23 cellular contexts compared by ENCODE assay signal in genomic region chr21:44262338-44263048, GRCh38. TPM values are rescaled to one million over a fixed set of nuclear protein-coding genes. Genes with fewer than 3 reads are reported as not detected.
DNase-seq lines count a peak whose midpoint lies in the region; TF ChIP-seq lines count a peak whose summit lies in the region.
"Had no signal": no experiment of that assay in that cellular context is flagged by ENCODE, and none has a peak within 500 bp of the region (broad histone marks: within the 10 kb centered on the region; RNA-seq: fewer than 3 reads in every experiment).

No MANE protein-coding gene starts in this region.

- H3K9me3 ChIP-seq in HEK293 (ENCODE audit: control insufficient read depth, insufficient read depth, low read depth, low read length) (no peaks in the 10 kb centered on the region), WERI-Rb-1 (ENCODE audit: severe bottlenecking) (peaks cover 9% of the 10 kb centered on the region), hepatocyte (ENCODE audit: low read depth) (no peaks in the 10 kb centered on the region), spleen (no peaks in the 10 kb centered on the region)
- H3K9me3 ChIP-seq: A549, MG63 had no signal

- no peak overlapping the region for H3K4me2 ChIP-seq in hepatocyte
- H3K4me2 ChIP-seq: A549 had no signal

- CTCF ChIA-PET in HEK293 (lab: Yijun Ruan, JAX): no interaction called here

- H3K4me1 ChIP-seq in HEK293 (ENCODE audit: control insufficient read depth, insufficient read depth, low read length) (no peaks in the 10 kb centered on the region), hepatocyte (ENCODE audit: insufficient read depth) (no peaks in the 10 kb centered on the region), spleen (no peaks in the 10 kb centered on the region)
- H3K4me1 ChIP-seq: A549, Caco-2 had no signal

- no peak overlapping the region for H3K4me3 ChIP-seq in HEK293 (ENCODE audit: low read depth, low read length)
- no peak overlapping the region for H3K4me3 ChIP-seq in WERI-Rb-1 (ENCODE audit: low read depth, low read length)
- H3K4me3 ChIP-seq in hepatocyte: no peak overlapping the region
- H3K4me3 ChIP-seq in spleen: no peak overlapping the region
- H3K4me3 ChIP-seq: A549, MG63 had no signal

- WGBS in hepatocyte (ENCODE audit: low lambda C conversion rate, missing lambda C conversion rate): no CpG with 5 or more reads among the region's 12 CpGs
- WGBS in spleen, 5 donors: 80 to 91% (median 86%) methylated on average over 9 to 12 of the region's 12 CpGs

- no peak overlapping the region for H3K27ac ChIP-seq in HEK293 (ENCODE audit: extremely low read depth, low read depth, low read length)
- peak overlapping the region; percentile 99 for H3K27ac ChIP-seq in WERI-Rb-1
- no peak overlapping the region for H3K27ac ChIP-seq in hepatocyte
- no peak overlapping the region for H3K27ac ChIP-seq in spleen
- H3K27ac ChIP-seq: A549, RWPE1 had no signal

- H3K36me3 ChIP-seq in HEK293 (ENCODE audit: control insufficient read depth in 2 of 2, insufficient read depth in 1 of 2, low read length in 2 of 2) (no peaks in the 10 kb centered on the region), WERI-Rb-1 (no peaks in the 10 kb centered on the region), hepatocyte (replicated peaks; ENCODE audit: insufficient read depth, low read depth) (no peaks in the 10 kb centered on the region), spleen (no peaks in the 10 kb centered on the region)
- H3K36me3 ChIP-seq: MG63 had no signal

- no peak for TF ChIP-seq POLR2A in spleen (IDR thresholded peaks at IDR 0.05)

- H4K20me1 ChIP-seq in hepatocyte (ENCODE audit: insufficient read depth, poor library complexity, severe bottlenecking): no peaks in the 10 kb centered on the region

- DNase-seq in WERI-Rb-1 (peak; percentile 59), hepatocyte (ENCODE audit: low spot score) (peak; percentile 5), spleen (peak; percentile 41), HuH-7 (ENCODE audit: low spot score) (no peak), NCI-H2107 (lab: John Stamatoyannopoulos, UW) (no peak), HK-2 (ENCODE audit: unreplicated experiment) (no peak)
- DNase-seq: AML-193; C1 segment of cervical spinal cord; CD8-positive, alpha-beta T cell; IMR-90; KG1; MG63; NCI-H1105 treated with DMSO at 0.1 percent for 48 hours; NCI-H2029; NCI-H446 treated with DMSO at 0.1 percent for 48 hours; NCI-H526; SHP77 had no signal

- H3K27me3 ChIP-seq in WERI-Rb-1 (ENCODE audit: insufficient read depth, low read depth, severe bottlenecking) (no peaks in the 10 kb centered on the region), hepatocyte (no peaks in the 10 kb centered on the region), spleen (replicated peaks in 1 of 7) (peaks cover 0 to 7% (median 0%) of the 10 kb centered on the region in 7 donors)
- H3K27me3 ChIP-seq: MG63 had no signal

- intact Hi-C loops in spleen (cut with DNase I; ENCODE audit: low total_unique reads): no loop called here

- H3K79me2 ChIP-seq in hepatocyte: no peaks in the 10 kb centered on the region

- no peaks in the 10 kb centered on the region for H3K9me2 ChIP-seq in hepatocyte (replicated peaks; ENCODE audit: insufficient read depth)

- TF ChIP-seq CTCF in HEK293 (tag by site-specific recombination; IDR thresholded peaks at IDR 0.05) (no peak), WERI-Rb-1 (IDR thresholded peaks at IDR 0.05; ENCODE audit: low read depth, low read length) (no peak), hepatocyte (IDR thresholded peaks at IDR 0.05; ENCODE audit: poor library complexity) (no peak), spleen (IDR thresholded peaks at IDR 0.05 in 8 of 11, conservative IDR thresholded peaks at IDR 0.05 in 3 of 11) (no peak)

- no peak overlapping the region for H2AFZ ChIP-seq in hepatocyte

- POLR2A ChIA-PET in HEK293 (lab: Yijun Ruan, JAX): no interaction called here

TF ChIP-seq in HEK293, 187 proteins besides CTCF, POLR2A, EP300 and RAD21 (continues in another document):
- TF ChIP-seq ZNF423 (tag by site-specific recombination; IDR thresholded peaks at IDR 0.05) (no peak), ZBTB7A (tag by site-specific recombination; IDR thresholded peaks at IDR 0.05; ENCODE audit: low read depth) (no peak), ZNF658 (tag by site-specific recombination; IDR thresholded peaks at IDR 0.05) (no peak), ZNF121 (tag by site-specific recombination; IDR thresholded peaks at IDR 0.05) (no peak), SP7 (tag by site-specific recombination; IDR thresholded peaks at IDR 0.05) (no peak), ZBTB17 (tag by site-specific recombination; IDR thresholded peaks at IDR 0.05) (no peak), ZNF18 (tag by site-specific recombination; IDR thresholded peaks at IDR 0.05) (no peak), ZNF560 (tag by site-specific recombination; IDR thresholded peaks at IDR 0.05; ENCODE audit: borderline replicate concordance) (no peak), ZNF248 (tag by site-specific recombination; IDR thresholded peaks at IDR 0.05) (no peak), ZNF645 (tag by site-specific recombination; IDR thresholded peaks at IDR 0.05) (no peak), ZFHX2 (tag by site-specific recombination; conservative IDR thresholded peaks at IDR 0.05) (no peak), KLF1 (tag by site-specific recombination; IDR thresholded peaks at IDR 0.05) (peak; percentile 96)
- TF ChIP-seq, protein P1, sequence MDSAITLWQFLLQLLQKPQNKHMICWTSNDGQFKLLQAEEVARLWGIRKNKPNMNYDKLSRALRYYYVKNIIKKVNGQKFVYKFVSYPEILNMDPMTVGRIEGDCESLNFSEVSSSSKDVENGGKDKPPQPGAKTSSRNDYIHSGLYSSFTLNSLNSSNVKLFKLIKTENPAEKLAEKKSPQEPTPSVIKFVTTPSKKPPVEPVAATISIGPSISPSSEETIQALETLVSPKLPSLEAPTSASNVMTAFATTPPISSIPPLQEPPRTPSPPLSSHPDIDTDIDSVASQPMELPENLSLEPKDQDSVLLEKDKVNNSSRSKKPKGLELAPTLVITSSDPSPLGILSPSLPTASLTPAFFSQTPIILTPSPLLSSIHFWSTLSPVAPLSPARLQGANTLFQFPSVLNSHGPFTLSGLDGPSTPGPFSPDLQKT (IDR thresholded peaks at IDR 0.05; ENCODE audit: borderline replicate concordance, low read depth, low read length): no peak
- TF ChIP-seq, protein P2, sequence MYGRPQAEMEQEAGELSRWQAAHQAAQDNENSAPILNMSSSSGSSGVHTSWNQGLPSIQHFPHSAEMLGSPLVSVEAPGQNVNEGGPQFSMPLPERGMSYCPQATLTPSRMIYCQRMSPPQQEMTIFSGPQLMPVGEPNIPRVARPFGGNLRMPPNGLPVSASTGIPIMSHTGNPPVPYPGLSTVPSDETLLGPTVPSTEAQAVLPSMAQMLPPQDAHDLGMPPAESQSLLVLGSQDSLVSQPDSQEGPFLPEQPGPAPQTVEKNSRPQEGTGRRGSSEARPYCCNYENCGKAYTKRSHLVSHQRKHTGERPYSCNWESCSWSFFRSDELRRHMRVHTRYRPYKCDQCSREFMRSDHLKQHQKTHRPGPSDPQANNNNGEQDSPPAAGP (tag by site-specific recombination; IDR thresholded peaks at IDR 0.05): 0 out of 2 replicates have a peak, but pooled peaks have one; percentile 18

RNA-seq across cellular contexts. Expression of gene DNMT3L, which starts 0.8 kb away (rescaled TPM):
- total RNA-seq in hepatocyte: not detected in 2 replicates
- polyA plus RNA-seq in hepatocyte: 0.33 TPM in 1 of 2 replicates, not detected in the other
- total RNA-seq in spleen: not detected
- not detected for polyA plus RNA-seq in spleen
- total RNA-seq: CD8-positive, alpha-beta T cell; H4; IMR-90; SK-MEL-5 had no signal
- polyA plus RNA-seq: A549, IMR-90 had no signal

RNA-seq across cellular contexts. Expression of gene ICOSLG, which starts 21.8 kb away (rescaled TPM):
- total RNA-seq in hepatocyte (0.48 and 2.4 TPM in 2 replicates), spleen (10 to 100 TPM in 2 of 7 donors, 1 to 10 TPM in 5; 4.4 to 17.5 (median 8.5) TPM)
- polyA plus RNA-seq in hepatocyte (0.68 and 1.9 TPM in 2 replicates), spleen (1 to 10 TPM; 1.9 to 6.6 (median 3.7) TPM)

RNA-seq across cellular contexts. Expression of gene AIRE, which starts 23.2 kb away (rescaled TPM):
- total RNA-seq in hepatocyte (1.00 and 1.3 TPM in 2 replicates), spleen (under 1 TPM in 2 of 7 donors, not detected in 5; 0.10 to 0.16 TPM)
- polyA plus RNA-seq in hepatocyte (0.32 and 0.42 TPM in 2 replicates), spleen (under 1 TPM in 2 of 3 donors, not detected in 1; 0.08 to 0.11 TPM)
- total RNA-seq: Caco-2; CD8-positive, alpha-beta T cell; H4; IMR-90; SK-MEL-5 had no signal
- polyA plus RNA-seq: A549 had no signal

RNA-seq across cellular contexts. Expression of gene PFKL, which starts 37.4 kb away (rescaled TPM):
- total RNA-seq in hepatocyte (115 and 140 TPM in 2 replicates), spleen (100 to 1,000 TPM in 5 of 7 donors, 10 to 100 TPM in 2; 88.1 to 145 (median 126) TPM)
- polyA plus RNA-seq in hepatocyte (191 and 205 TPM in 2 replicates), spleen (100 to 1,000 TPM in 1 of 3 donors, 10 to 100 TPM in 2; 65.9 to 113 (median 84.4) TPM)

Comparison
In these comparisons a context has a peak if more than half of its experiments do, and no peak if none do; other contexts are left out.
1. DNase-seq: peak in WERI-Rb-1 (single experiment), hepatocyte (single experiment) and spleen (single experiment); none in HuH-7 (single experiment), NCI-H2107 (single experiment) and HK-2 (single experiment).